In the genomic region with DNA sequence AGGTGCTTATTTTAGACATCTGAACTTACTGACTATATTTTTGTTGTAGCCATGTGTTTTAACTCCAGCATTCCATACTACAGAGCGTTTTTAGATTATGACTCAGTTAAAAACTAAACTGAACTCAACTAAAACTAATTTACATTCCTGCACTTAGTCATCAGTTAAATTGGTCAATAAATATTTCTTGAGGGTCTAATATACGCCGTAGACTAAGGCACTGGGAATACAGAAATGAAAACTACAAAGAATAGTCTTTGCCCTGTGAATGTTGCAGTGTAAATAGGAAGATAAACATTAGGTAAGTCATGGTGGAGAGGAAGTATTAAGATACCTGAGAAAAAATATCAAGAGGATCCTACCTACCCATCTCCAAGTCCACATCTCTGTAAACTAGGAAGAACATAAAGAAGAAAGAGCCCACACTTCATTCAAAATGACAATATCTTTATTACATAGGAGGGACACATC, we compare ENCODE assay signal across 1 cellular context.
TF ChIP-seq lines count a peak whose summit lies in the region.

No MANE protein-coding gene starts in this region.

TF ChIP-seq in HepG2, 621 proteins besides CTCF, POLR2A, EP300 and RAD21 (continued from another document):
- TF ChIP-seq, protein P1, sequence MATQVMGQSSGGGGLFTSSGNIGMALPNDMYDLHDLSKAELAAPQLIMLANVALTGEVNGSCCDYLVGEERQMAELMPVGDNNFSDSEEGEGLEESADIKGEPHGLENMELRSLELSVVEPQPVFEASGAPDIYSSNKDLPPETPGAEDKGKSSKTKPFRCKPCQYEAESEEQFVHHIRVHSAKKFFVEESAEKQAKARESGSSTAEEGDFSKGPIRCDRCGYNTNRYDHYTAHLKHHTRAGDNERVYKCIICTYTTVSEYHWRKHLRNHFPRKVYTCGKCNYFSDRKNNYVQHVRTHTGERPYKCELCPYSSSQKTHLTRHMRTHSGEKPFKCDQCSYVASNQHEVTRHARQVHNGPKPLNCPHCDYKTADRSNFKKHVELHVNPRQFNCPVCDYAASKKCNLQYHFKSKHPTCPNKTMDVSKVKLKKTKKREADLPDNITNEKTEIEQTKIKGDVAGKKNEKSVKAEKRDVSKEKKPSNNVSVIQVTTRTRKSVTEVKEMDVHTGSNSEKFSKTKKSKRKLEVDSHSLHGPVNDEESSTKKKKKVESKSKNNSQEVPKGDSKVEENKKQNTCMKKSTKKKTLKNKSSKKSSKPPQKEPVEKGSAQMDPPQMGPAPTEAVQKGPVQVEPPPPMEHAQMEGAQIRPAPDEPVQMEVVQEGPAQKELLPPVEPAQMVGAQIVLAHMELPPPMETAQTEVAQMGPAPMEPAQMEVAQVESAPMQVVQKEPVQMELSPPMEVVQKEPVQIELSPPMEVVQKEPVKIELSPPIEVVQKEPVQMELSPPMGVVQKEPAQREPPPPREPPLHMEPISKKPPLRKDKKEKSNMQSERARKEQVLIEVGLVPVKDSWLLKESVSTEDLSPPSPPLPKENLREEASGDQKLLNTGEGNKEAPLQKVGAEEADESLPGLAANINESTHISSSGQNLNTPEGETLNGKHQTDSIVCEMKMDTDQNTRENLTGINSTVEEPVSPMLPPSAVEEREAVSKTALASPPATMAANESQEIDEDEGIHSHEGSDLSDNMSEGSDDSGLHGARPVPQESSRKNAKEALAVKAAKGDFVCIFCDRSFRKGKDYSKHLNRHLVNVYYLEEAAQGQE (IDR thresholded peaks at IDR 0.05; ENCODE audit: borderline replicate concordance in 1 of 2, low read depth in 1 of 2, low read length in 2 of 2): peak in 1 of 2 experiments; percentile 36; a peak in 1 of 4 replicates
- TF ChIP-seq PRPF4 (IDR thresholded peaks at IDR 0.05; ENCODE audit: low read depth, low read length, poor library complexity, severe bottlenecking) (no peak), ZNF75D (CRISPR knock-in tag; IDR thresholded peaks at IDR 0.05; ENCODE audit: borderline replicate concordance) (no peak), GLI4 (CRISPR knock-in tag; IDR thresholded peaks at IDR 0.05; ENCODE audit: borderline replicate concordance) (no peak), MYNN (CRISPR knock-in tag; IDR thresholded peaks at IDR 0.05; ENCODE audit: low read depth) (no peak), KAT8 (CRISPR knock-in tag; IDR thresholded peaks at IDR 0.05) (peak; percentile 32; the same call in 1 of the 2 replicates), ZNF713 (CRISPR knock-in tag; IDR thresholded peaks at IDR 0.05) (no peak), ZNF850 (CRISPR knock-in tag; conservative IDR thresholded peaks at IDR 0.05) (no peak), FOXJ3 (CRISPR knock-in tag; IDR thresholded peaks at IDR 0.05; ENCODE audit: borderline replicate concordance) (peak; percentile 88; the same call in 1 of the 2 replicates), RARA (CRISPR knock-in tag; IDR thresholded peaks at IDR 0.05) (peak; percentile 82), ZNF326 (CRISPR knock-in tag; IDR thresholded peaks at IDR 0.05; ENCODE audit: borderline replicate concordance) (no peak), ZNF263 (CRISPR knock-in tag; IDR thresholded peaks at IDR 0.05) (no peak), ZNF235 (CRISPR knock-in tag; IDR thresholded peaks at IDR 0.05; ENCODE audit: borderline replicate concordance) (no peak), GATA4 (IDR thresholded peaks at IDR 0.05; ENCODE audit: borderline replicate concordance, low read depth) (peak; percentile 90; the same call in 1 of the 2 replicates), KLF12 (CRISPR knock-in tag; IDR thresholded peaks at IDR 0.05; ENCODE audit: borderline replicate concordance) (peak; percentile 26; the same call in 1 of the 2 replicates), MTA3 (CRISPR knock-in tag; IDR thresholded peaks at IDR 0.05) (no peak), STAG1 (CRISPR knock-in tag; IDR thresholded peaks at IDR 0.05) (peak; percentile 16)
- TF ChIP-seq, protein P2, sequence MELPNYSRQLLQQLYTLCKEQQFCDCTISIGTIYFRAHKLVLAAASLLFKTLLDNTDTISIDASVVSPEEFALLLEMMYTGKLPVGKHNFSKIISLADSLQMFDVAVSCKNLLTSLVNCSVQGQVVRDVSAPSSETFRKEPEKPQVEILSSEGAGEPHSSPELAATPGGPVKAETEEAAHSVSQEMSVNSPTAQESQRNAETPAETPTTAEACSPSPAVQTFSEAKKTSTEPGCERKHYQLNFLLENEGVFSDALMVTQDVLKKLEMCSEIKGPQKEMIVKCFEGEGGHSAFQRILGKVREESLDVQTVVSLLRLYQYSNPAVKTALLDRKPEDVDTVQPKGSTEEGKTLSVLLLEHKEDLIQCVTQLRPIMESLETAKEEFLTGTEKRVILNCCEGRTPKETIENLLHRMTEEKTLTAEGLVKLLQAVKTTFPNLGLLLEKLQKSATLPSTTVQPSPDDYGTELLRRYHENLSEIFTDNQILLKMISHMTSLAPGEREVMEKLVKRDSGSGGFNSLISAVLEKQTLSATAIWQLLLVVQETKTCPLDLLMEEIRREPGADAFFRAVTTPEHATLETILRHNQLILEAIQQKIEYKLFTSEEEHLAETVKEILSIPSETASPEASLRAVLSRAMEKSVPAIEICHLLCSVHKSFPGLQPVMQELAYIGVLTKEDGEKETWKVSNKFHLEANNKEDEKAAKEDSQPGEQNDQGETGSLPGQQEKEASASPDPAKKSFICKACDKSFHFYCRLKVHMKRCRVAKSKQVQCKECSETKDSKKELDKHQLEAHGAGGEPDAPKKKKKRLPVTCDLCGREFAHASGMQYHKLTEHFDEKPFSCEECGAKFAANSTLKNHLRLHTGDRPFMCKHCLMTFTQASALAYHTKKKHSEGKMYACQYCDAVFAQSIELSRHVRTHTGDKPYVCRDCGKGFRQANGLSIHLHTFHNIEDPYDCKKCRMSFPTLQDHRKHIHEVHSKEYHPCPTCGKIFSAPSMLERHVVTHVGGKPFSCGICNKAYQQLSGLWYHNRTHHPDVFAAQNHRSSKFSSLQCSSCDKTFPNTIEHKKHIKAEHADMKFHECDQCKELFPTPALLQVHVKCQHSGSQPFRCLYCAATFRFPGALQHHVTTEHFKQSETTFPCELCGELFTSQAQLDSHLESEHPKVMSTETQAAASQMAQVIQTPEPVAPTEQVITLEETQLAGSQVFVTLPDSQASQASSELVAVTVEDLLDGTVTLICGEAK (IDR thresholded peaks at IDR 0.05): no peak
- TF ChIP-seq, protein P2 (CRISPR knock-in tag; IDR thresholded peaks at IDR 0.05): no peak
- TF ChIP-seq, protein P3, sequence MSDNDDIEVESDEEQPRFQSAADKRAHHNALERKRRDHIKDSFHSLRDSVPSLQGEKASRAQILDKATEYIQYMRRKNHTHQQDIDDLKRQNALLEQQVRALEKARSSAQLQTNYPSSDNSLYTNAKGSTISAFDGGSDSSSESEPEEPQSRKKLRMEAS (IDR thresholded peaks at IDR 0.05): peak; percentile 41; the same call in 1 of the 2 replicates
- TF ChIP-seq, protein P4, sequence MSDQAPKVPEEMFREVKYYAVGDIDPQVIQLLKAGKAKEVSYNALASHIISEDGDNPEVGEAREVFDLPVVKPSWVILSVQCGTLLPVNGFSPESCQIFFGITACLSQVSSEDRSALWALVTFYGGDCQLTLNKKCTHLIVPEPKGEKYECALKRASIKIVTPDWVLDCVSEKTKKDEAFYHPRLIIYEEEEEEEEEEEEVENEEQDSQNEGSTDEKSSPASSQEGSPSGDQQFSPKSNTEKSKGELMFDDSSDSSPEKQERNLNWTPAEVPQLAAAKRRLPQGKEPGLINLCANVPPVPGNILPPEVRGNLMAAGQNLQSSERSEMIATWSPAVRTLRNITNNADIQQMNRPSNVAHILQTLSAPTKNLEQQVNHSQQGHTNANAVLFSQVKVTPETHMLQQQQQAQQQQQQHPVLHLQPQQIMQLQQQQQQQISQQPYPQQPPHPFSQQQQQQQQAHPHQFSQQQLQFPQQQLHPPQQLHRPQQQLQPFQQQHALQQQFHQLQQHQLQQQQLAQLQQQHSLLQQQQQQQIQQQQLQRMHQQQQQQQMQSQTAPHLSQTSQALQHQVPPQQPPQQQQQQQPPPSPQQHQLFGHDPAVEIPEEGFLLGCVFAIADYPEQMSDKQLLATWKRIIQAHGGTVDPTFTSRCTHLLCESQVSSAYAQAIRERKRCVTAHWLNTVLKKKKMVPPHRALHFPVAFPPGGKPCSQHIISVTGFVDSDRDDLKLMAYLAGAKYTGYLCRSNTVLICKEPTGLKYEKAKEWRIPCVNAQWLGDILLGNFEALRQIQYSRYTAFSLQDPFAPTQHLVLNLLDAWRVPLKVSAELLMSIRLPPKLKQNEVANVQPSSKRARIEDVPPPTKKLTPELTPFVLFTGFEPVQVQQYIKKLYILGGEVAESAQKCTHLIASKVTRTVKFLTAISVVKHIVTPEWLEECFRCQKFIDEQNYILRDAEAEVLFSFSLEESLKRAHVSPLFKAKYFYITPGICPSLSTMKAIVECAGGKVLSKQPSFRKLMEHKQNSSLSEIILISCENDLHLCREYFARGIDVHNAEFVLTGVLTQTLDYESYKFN (CRISPR knock-in tag; conservative IDR thresholded peaks at IDR 0.05): peak; percentile 94
